Comparison of ENCODE assay signal across 1 cellular context in genomic region chr16:75345711-75346110, GRCh38.
TF ChIP-seq lines count a peak whose summit lies in the region.

No MANE protein-coding gene starts in this region.

TF ChIP-seq in GM23338, 12 proteins besides CTCF, POLR2A, EP300 and RAD21 (continued from another document):
- TF ChIP-seq REST (IDR thresholded peaks at IDR 0.05; ENCODE audit: unreplicated experiment) (no peak), JUNB (IDR thresholded peaks at IDR 0.05; ENCODE audit: unreplicated experiment) (no peak), CREB1 (CRISPR knock-in tag; IDR thresholded peaks at IDR 0.05; ENCODE audit: low read depth) (no peak), ETS1 (IDR thresholded peaks at IDR 0.05) (no peak), EZH2 (IDR thresholded peaks at IDR 0.05; ENCODE audit: low read depth, unreplicated experiment) (no peak), POLR2AphosphoS5 (IDR thresholded peaks at IDR 0.05; ENCODE audit: low read depth) (no peak), ZNF114 (CRISPR knock-in tag; IDR thresholded peaks at IDR 0.05) (no peak), NANOG (IDR thresholded peaks at IDR 0.05; ENCODE audit: borderline replicate concordance) (no peak), STAT1 (IDR thresholded peaks at IDR 0.05; ENCODE audit: unreplicated experiment) (no peak)
